Comparison of ENCODE assay signal across 1 cellular context in the genomic region with DNA sequence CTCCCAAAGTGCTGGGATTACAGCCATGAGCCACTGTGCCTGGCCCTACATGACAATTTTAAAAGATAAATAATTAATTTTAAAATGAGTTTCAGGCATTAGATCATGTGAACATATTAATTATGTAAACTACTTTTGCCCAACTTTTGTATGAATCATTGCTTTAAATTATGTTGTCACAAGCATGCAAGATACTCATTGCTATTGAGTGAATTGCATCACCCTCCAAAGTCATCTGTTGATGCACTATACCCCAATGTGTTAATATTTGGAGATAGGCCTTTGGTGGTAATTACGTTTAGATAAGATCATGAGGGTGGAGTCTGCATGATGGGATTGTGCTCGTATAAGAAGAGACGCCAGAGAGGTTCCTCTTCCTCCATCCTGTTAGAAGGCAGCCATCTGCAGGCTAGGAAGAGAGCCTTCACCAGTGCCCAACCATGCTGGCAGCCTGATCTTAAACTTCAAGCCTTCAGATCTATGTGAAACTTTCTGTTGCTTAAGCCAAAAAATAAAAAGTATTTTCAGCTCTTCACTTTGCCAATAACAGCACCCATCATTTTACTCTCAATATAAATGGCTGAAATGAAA.
TF ChIP-seq lines count a peak whose summit lies in the region.

No MANE protein-coding gene starts in this region.

TF ChIP-seq in WTC11, 78 proteins besides CTCF, POLR2A, EP300 and RAD21 (continued from another document):
- TF ChIP-seq E2F1 (CRISPR knock-in tag; IDR thresholded peaks at IDR 0.05), result no peak
- TF ChIP-seq ZNF423 (CRISPR knock-in tag; IDR thresholded peaks at IDR 0.05), result no peak
- TF ChIP-seq ETV6 (CRISPR knock-in tag; IDR thresholded peaks at IDR 0.05), result no peak
- TF ChIP-seq ZNF219 (CRISPR knock-in tag; IDR thresholded peaks at IDR 0.05; ENCODE audit: borderline replicate concordance), result no peak
- TF ChIP-seq CREM (CRISPR knock-in tag; IDR thresholded peaks at IDR 0.05), result no peak
- TF ChIP-seq, protein P1, sequence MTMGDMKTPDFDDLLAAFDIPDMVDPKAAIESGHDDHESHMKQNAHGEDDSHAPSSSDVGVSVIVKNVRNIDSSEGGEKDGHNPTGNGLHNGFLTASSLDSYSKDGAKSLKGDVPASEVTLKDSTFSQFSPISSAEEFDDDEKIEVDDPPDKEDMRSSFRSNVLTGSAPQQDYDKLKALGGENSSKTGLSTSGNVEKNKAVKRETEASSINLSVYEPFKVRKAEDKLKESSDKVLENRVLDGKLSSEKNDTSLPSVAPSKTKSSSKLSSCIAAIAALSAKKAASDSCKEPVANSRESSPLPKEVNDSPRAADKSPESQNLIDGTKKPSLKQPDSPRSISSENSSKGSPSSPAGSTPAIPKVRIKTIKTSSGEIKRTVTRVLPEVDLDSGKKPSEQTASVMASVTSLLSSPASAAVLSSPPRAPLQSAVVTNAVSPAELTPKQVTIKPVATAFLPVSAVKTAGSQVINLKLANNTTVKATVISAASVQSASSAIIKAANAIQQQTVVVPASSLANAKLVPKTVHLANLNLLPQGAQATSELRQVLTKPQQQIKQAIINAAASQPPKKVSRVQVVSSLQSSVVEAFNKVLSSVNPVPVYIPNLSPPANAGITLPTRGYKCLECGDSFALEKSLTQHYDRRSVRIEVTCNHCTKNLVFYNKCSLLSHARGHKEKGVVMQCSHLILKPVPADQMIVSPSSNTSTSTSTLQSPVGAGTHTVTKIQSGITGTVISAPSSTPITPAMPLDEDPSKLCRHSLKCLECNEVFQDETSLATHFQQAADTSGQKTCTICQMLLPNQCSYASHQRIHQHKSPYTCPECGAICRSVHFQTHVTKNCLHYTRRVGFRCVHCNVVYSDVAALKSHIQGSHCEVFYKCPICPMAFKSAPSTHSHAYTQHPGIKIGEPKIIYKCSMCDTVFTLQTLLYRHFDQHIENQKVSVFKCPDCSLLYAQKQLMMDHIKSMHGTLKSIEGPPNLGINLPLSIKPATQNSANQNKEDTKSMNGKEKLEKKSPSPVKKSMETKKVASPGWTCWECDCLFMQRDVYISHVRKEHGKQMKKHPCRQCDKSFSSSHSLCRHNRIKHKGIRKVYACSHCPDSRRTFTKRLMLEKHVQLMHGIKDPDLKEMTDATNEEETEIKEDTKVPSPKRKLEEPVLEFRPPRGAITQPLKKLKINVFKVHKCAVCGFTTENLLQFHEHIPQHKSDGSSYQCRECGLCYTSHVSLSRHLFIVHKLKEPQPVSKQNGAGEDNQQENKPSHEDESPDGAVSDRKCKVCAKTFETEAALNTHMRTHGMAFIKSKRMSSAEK (CRISPR knock-in tag; IDR thresholded peaks at IDR 0.05; ENCODE audit: borderline replicate concordance), result no peak
- TF ChIP-seq, protein P2, sequence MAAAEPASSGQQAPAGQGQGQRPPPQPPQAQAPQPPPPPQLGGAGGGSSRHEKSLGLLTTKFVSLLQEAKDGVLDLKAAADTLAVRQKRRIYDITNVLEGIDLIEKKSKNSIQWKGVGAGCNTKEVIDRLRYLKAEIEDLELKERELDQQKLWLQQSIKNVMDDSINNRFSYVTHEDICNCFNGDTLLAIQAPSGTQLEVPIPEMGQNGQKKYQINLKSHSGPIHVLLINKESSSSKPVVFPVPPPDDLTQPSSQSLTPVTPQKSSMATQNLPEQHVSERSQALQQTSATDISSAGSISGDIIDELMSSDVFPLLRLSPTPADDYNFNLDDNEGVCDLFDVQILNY (CRISPR knock-in tag; IDR thresholded peaks at IDR 0.05), result no peak
